26 cellular contexts compared by ENCODE assay signal in the genomic region with DNA sequence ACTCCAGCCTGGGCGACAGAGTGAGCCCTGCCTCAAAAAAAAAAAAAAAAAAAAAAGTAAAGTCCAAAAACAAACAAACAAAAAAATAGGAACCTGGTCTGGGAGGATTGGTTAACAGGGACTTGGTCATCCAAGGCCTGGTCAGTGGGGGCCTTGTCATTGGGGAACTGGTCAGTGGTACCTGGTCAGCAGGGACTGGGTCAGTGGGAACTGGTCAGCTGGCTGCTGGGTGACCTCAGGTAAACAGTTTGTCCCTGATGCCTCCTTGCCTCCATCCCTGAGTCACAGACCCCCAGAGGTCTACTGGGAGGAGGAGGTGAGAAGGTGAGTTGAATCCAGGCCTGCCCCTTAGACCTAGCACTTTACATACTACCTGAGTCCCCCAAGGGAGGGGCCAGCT.
"Had no signal": no experiment of that assay in that cellular context is flagged by ENCODE, and none has a peak within 500 bp of the region (broad histone marks: within the 10 kb centered on the region; RNA-seq: fewer than 3 reads in every experiment).

No MANE protein-coding gene starts in this region.

- H3K36me3 ChIP-seq: colonic mucosa, esophagus squamous epithelium, gastrocnemius medialis, heart right ventricle, left lung, lower lobe of right lung had no signal

- H3K9me3 ChIP-seq: colonic mucosa, gastrocnemius medialis, heart right ventricle, lower lobe of right lung, mucosa of descending colon had no signal

- H3K4me1 ChIP-seq: colonic mucosa, gastrocnemius medialis, left lung, lower lobe of right lung had no signal

- H3K4me3 Mint-ChIP-seq: central memory CD8-positive, alpha-beta T cell; immature natural killer cell; memory B cell had no signal

- DNase-seq: cerebellar nuclear complex; colonic mucosa; dermis blood vessel endothelial cell; effector CD4-positive, alpha-beta T cell; effector memory CD4-positive, alpha-beta T cell; esophagus squamous epithelium; foreskin fibroblast; foreskin melanocyte; gastrocnemius medialis; glutamatergic neuron; heart right ventricle; hypothalamus; immature natural killer cell; islet precursor cell; kidney; kidney glomerular epithelial cell; left colon; left ventricle myocardium superior; lower lobe of right lung; mammary epithelial cell; mesendoderm; mucosa of descending colon had no signal

- H3K27ac Mint-ChIP-seq: immature natural killer cell, memory B cell had no signal

- H3K4me3 ChIP-seq: colonic mucosa, dorsolateral prefrontal cortex, esophagus squamous epithelium, gastrocnemius medialis, heart right ventricle, left lung, lower lobe of right lung, mucosa of descending colon had no signal

- H3K27me3 ChIP-seq: colonic mucosa, dorsolateral prefrontal cortex, esophagus squamous epithelium, gastrocnemius medialis, heart right ventricle, left lung had no signal

- H3K36me3 Mint-ChIP-seq: immature natural killer cell, memory B cell had no signal

- H3K27ac ChIP-seq: colonic mucosa, dorsolateral prefrontal cortex, esophagus squamous epithelium, gastrocnemius medialis, heart right ventricle, left lung, lower lobe of right lung had no signal

- ATAC-seq: gastrocnemius medialis, heart right ventricle, left colon, left lung, left ventricle myocardium superior, lower lobe of right lung, mucosa of descending colon had no signal

- H3K4me1 Mint-ChIP-seq: immature natural killer cell, memory B cell had no signal

- H3K9me3 Mint-ChIP-seq: central memory CD8-positive, alpha-beta T cell; immature natural killer cell; memory B cell had no signal
